9 cellular contexts compared by ENCODE assay signal in the genomic region with DNA sequence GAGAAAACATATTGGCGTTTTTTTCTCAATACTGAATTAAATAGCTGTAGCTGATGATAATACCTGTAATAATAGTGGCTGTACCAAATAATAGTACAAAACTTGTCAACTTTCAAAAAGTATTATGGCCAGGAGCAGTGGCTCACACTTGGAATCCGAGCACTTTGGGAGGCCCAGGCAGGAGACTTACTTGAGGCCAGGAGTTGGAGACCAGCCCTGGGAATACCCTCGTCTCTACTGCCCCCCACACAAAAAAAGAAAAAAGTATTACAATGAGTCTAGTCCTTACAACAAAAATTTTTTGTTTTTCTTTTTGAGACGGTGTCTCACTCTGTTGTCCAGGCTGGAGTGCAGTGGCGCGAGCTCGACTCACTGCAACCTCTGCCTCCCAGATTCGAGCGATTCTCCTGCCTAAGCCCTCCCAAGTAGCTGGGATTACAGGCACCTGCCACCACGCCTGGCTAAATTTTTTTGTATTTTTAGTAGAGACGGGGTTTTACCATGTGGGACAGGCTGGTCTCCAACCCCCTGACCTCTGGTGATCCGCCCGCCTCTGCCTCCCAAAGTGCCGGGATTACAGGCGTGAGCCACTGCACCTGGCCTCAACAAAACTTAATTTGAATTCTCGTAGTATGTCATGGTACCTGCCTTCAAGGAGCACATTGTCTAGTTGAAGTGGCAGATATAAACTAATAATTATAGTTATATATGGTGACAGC. TPM values are rescaled to one million over a fixed set of nuclear protein-coding genes. Genes with fewer than 3 reads are reported as not detected.
DNase-seq lines count a peak whose midpoint lies in the region; ATAC-seq and TF ChIP-seq lines count a peak whose summit lies in the region.
"Had no signal": no experiment of that assay in that cellular context is flagged by ENCODE, and none has a peak within 500 bp of the region (broad histone marks: within the 10 kb centered on the region; RNA-seq: fewer than 3 reads in every experiment).

No MANE protein-coding gene starts in this region.

- H3K9me3 ChIP-seq in cardiac muscle cell (ENCODE audit: low read depth): no peaks in the 10 kb centered on the region
- H3K9me3 ChIP-seq in right atrium auricular region: no peaks in the 10 kb centered on the region
- no peaks in the 10 kb centered on the region for H3K9me3 ChIP-seq in right lobe of liver

- peak overlapping the region; percentile 99 for H3K27ac ChIP-seq in cardiac muscle cell
- H3K27ac ChIP-seq in right atrium auricular region: peak overlapping the region in 1 of 2 donors; percentile 99
- peak overlapping the region in 1 of 3 donors; percentile 100 for H3K27ac ChIP-seq in right lobe of liver

- no peak for TF ChIP-seq CTCF in cardiac muscle cell (IDR thresholded peaks at IDR 0.05; ENCODE audit: low read depth, low read length)
- TF ChIP-seq CTCF in right atrium auricular region (IDR thresholded peaks at IDR 0.05): no peak
- no peak for TF ChIP-seq CTCF in right lobe of liver (IDR thresholded peaks at IDR 0.05)
- no peak for TF ChIP-seq CTCF in type B pancreatic cell (conservative IDR thresholded peaks at IDR 0.05)
- no peak for TF ChIP-seq CTCF in GM20000 (IDR thresholded peaks at IDR 0.05; ENCODE audit: extremely low read depth, missing control alignments)

- no peaks in the 10 kb centered on the region for H3K27me3 Mint-ChIP-seq in activated naive CD8-positive, alpha-beta T cell treated with anti-CD3 and anti-CD28 coated beads, Interleukin-2, amount 10 ng/mL, durations not matched to agents 7 days and 5 days
- H3K27me3 Mint-ChIP-seq in type B pancreatic cell: no peaks in the 10 kb centered on the region

- H3K27me3 ChIP-seq in cardiac muscle cell: no peaks in the 10 kb centered on the region
- H3K27me3 ChIP-seq in right atrium auricular region: no peaks in the 10 kb centered on the region
- no peaks in the 10 kb centered on the region for H3K27me3 ChIP-seq in right lobe of liver

- intact Hi-C loops in right lobe of liver (cut with DNase I): no loop called here

- H3K36me3 Mint-ChIP-seq in activated naive CD8-positive, alpha-beta T cell treated with anti-CD3 and anti-CD28 coated beads, Interleukin-2, amount 10 ng/mL, durations not matched to agents 7 days and 5 days: peaks cover 27% of the 10 kb centered on the region
- peaks cover 38% of the 10 kb centered on the region for H3K36me3 Mint-ChIP-seq in type B pancreatic cell

- ATAC-seq in activated naive CD8-positive, alpha-beta T cell treated with anti-CD3 and anti-CD28 coated beads, Interleukin-2, amount 10 ng/mL, durations not matched to agents 7 days and 5 days (ENCODE audit: low read depth): no peak
- ATAC-seq in right lobe of liver (no peak), GM19023 (IDR thresholded peaks at IDR 0.05; ENCODE audit: unreplicated experiment) (no peak), HG02798 (IDR thresholded peaks at IDR 0.05; ENCODE audit: poor library complexity, unreplicated experiment) (no peak)

- H3K4me1 Mint-ChIP-seq in activated naive CD8-positive, alpha-beta T cell treated with anti-CD3 and anti-CD28 coated beads, Interleukin-2, amount 10 ng/mL, durations not matched to agents 7 days and 5 days: peaks cover 36% of the 10 kb centered on the region
- H3K4me1 Mint-ChIP-seq in type B pancreatic cell (ENCODE audit: unreplicated experiment): peaks cover 36% of the 10 kb centered on the region

- peak overlapping the region; percentile 98 for H3K27ac Mint-ChIP-seq in activated naive CD8-positive, alpha-beta T cell treated with anti-CD3 and anti-CD28 coated beads, Interleukin-2, amount 10 ng/mL, durations not matched to agents 7 days and 5 days
- peak overlapping the region; percentile 100 for H3K27ac Mint-ChIP-seq in type B pancreatic cell

- WGBS in right lobe of liver (ENCODE audit: insufficient coverage, low coverage, low lambda C conversion rate, missing lambda C conversion rate): 83% methylated on average over 12 of the region's 16 CpGs

- DNase-seq in cardiac muscle cell (ENCODE audit: low read depth in 1 of 2, low spot score in 1 of 2) (no peak), right atrium auricular region (ENCODE audit: low spot score) (no peak), right lobe of liver (no peak), type B pancreatic cell (ENCODE audit: extremely low spot score, unreplicated experiment) (no peak), GM20000 (ENCODE audit: low spot score) (no peak)
- DNase-seq in activated naive CD8-positive, alpha-beta T cell treated with anti-CD3 and anti-CD28 coated beads, Interleukin-2, amount 10 ng/mL, durations not matched to agents 7 days and 5 days: no peak
- DNase-seq: GF-D8 had no signal

- no peaks in the 10 kb centered on the region for H3K9me3 Mint-ChIP-seq in activated naive CD8-positive, alpha-beta T cell treated with anti-CD3 and anti-CD28 coated beads, Interleukin-2, amount 10 ng/mL, durations not matched to agents 7 days and 5 days
- H3K9me3 Mint-ChIP-seq in type B pancreatic cell: no peaks in the 10 kb centered on the region

- H3K4me3 ChIP-seq in cardiac muscle cell: peak overlapping the region; percentile 74
- peak overlapping the region in 1 of 2 donors; percentile 84 for H3K4me3 ChIP-seq in right atrium auricular region
- H3K4me3 ChIP-seq in right lobe of liver: peak overlapping the region in 2 of 3 donors; percentile 69 to 94

- POLR2A ChIA-PET in activated naive CD8-positive, alpha-beta T cell treated with anti-CD3 and anti-CD28 coated beads, Interleukin-2, amount 10 ng/mL, durations not matched to agents 7 days and 5 days (lab: Charles Lee): interaction anchor here (1.2 to 3.0 kb wide), 3 partner anchors 10 to 25 kb away, joined by 3 to 14 read pairs (median 4); no protein-coding TSS in a partner anchor

- H3K36me3 ChIP-seq in cardiac muscle cell: peaks cover 42% of the 10 kb centered on the region
- H3K36me3 ChIP-seq in right atrium auricular region: peaks cover 38% of the 10 kb centered on the region
- peaks cover 0 to 36% (median 9%) of the 10 kb centered on the region in 4 donors for H3K36me3 ChIP-seq in right lobe of liver

- H3K4me1 ChIP-seq in cardiac muscle cell (ENCODE audit: low read depth) (no peaks in the 10 kb centered on the region), right atrium auricular region (peaks cover 0 to 38% of the 10 kb centered on the region in 2 donors), right lobe of liver (peaks cover 0 to 36% (median 5%) of the 10 kb centered on the region in 4 donors)

- no peak for TF ChIP-seq POLR2A in right lobe of liver (IDR thresholded peaks at IDR 0.05)

- peak overlapping the region; percentile 91 for H3K4me3 Mint-ChIP-seq in activated naive CD8-positive, alpha-beta T cell treated with anti-CD3 and anti-CD28 coated beads, Interleukin-2, amount 10 ng/mL, durations not matched to agents 7 days and 5 days
- H3K4me3 Mint-ChIP-seq in type B pancreatic cell: peak overlapping the region; percentile 94

RNA-seq across cellular contexts. Expression of a gene that starts 1.4 kb away (rescaled TPM):
- total RNA-seq in cardiac muscle cell (275 and 279 TPM in 2 replicates), right atrium auricular region (10 to 100 TPM; 62.5 to 65.7 TPM), right lobe of liver (10 to 100 TPM; 50.1 to 66.1 (median 58.8) TPM), type B pancreatic cell (ENCODE audit: low replicate concordance) (274 and 386 TPM in 2 replicates)
- polyA plus RNA-seq in cardiac muscle cell: 336 and 405 TPM in 2 replicates
- total RNA-seq in activated naive CD8-positive, alpha-beta T cell treated with anti-CD3 and anti-CD28 coated beads, Interleukin-2, amount 10 ng/mL, durations not matched to agents 7 days and 5 days: 100 to 1,000 TPM; 273 to 280 TPM

RNA-seq across cellular contexts. Expression of a gene that starts 2.1 kb away (rescaled TPM):
- total RNA-seq in cardiac muscle cell (31.7 and 37.1 TPM in 2 replicates), right atrium auricular region (10 to 100 TPM; 23.9 to 34.4 TPM), right lobe of liver (10 to 100 TPM; 14.1 to 27.6 (median 19.6) TPM), type B pancreatic cell (ENCODE audit: low replicate concordance) (41.7 and 49.8 TPM in 2 replicates)
- polyA plus RNA-seq in cardiac muscle cell: 52.0 and 66.8 TPM in 2 replicates
- 10 to 100 TPM; 57.7 to 61.7 TPM for total RNA-seq in activated naive CD8-positive, alpha-beta T cell treated with anti-CD3 and anti-CD28 coated beads, Interleukin-2, amount 10 ng/mL, durations not matched to agents 7 days and 5 days

RNA-seq across cellular contexts. Expression of a gene that starts 50.2 kb away (rescaled TPM):
- total RNA-seq in cardiac muscle cell (2.5 and 4.5 TPM in 2 replicates), right atrium auricular region (10 to 100 TPM; 19.0 to 32.8 TPM), right lobe of liver (1 to 10 TPM in 1 of 6 experiments, under 1 TPM in 5; 0.29 to 2.1 (median 0.44) TPM), type B pancreatic cell (ENCODE audit: low replicate concordance) (1.2 and 1.3 TPM in 2 replicates)
- polyA plus RNA-seq in cardiac muscle cell: 1.2 and 1.6 TPM in 2 replicates
- not detected for total RNA-seq in activated naive CD8-positive, alpha-beta T cell treated with anti-CD3 and anti-CD28 coated beads, Interleukin-2, amount 10 ng/mL, durations not matched to agents 7 days and 5 days
